In genomic region chr16:646679-647172, GRCh38 we compare ENCODE assay signal across 15 cellular contexts. TPM values are rescaled to one million over a fixed set of nuclear protein-coding genes. Genes with fewer than 3 reads are reported as not detected.
DNase-seq lines count a peak whose midpoint lies in the region; ATAC-seq and TF ChIP-seq lines count a peak whose summit lies in the region.
"Had no signal": no experiment of that assay in that cellular context is flagged by ENCODE, and none has a peak within 500 bp of the region (broad histone marks: within the 10 kb centered on the region; RNA-seq: fewer than 3 reads in every experiment).

No MANE protein-coding gene starts in this region.

- H4K20me1 ChIP-seq in DND-41 (ENCODE audit: insufficient read depth, low read length) (0 out of 2 replicates have a peak, but pooled peaks cover 3% of the 10 kb centered on the region), OCI-LY1 (ENCODE audit: insufficient read depth, low read length) (no peaks in the 10 kb centered on the region)

- H3K4me1 ChIP-seq in DND-41 (ENCODE audit: insufficient read depth, low read length) = peaks cover 44% of the 10 kb centered on the region
- peaks cover 53% of the 10 kb centered on the region for H3K4me1 ChIP-seq in OCI-LY1 (ENCODE audit: insufficient read depth, low read length, severe bottlenecking)
- peaks cover 61 to 67% of the 10 kb centered on the region in 2 donors for H3K4me1 ChIP-seq in duodenal mucosa (ENCODE audit: control insufficient read depth in 1 of 2, insufficient read depth in 2 of 2, low read length in 2 of 2)
- H3K4me1 ChIP-seq in skeletal muscle tissue (ENCODE audit: control insufficient read depth in 3 of 3, insufficient read depth in 3 of 3, low read length in 3 of 3) = peaks cover 49 to 63% (median 62%) of the 10 kb centered on the region in 3 donors

- no peak for TF ChIP-seq CTCF in DND-41 (IDR thresholded peaks at IDR 0.05; ENCODE audit: borderline replicate concordance, extremely low read depth, low read length, poor library complexity, severe bottlenecking)
- no peak for TF ChIP-seq CTCF in OCI-LY1 (IDR thresholded peaks at IDR 0.05; ENCODE audit: low read length)

- no peak overlapping the region for H3K4me3 ChIP-seq in DND-41 (ENCODE audit: low read depth in 1 of 2, low read length in 2 of 2)
- H3K4me3 ChIP-seq in OCI-LY1 (ENCODE audit: low read depth, low read length, poor library complexity, severe bottlenecking) = no peak overlapping the region
- H3K4me3 ChIP-seq in duodenal mucosa (ENCODE audit: low read depth in 1 of 2, low read length in 2 of 2) = peak overlapping the region in 1 of 2 donors; percentile 11
- peak overlapping the region in 1 of 3 donors; percentile 61 for H3K4me3 ChIP-seq in skeletal muscle tissue (ENCODE audit: low read length in 3 of 3)
- H3K4me3 ChIP-seq: esophagus squamous epithelium, ovary had no signal

- H2AFZ ChIP-seq in DND-41 (ENCODE audit: low read depth, low read length) = no peak overlapping the region
- no peak overlapping the region for H2AFZ ChIP-seq in OCI-LY1 (ENCODE audit: low read length)

- POLR2A ChIA-PET in activated CD4-positive, alpha-beta memory T cell treated with anti-CD3 and anti-CD28 coated beads, Interleukin-2, amount 10 ng/mL, durations not matched to agents 7 days and 5 days (lab: Charles Lee) = no interaction called here

- no peaks in the 10 kb centered on the region for H3K9me2 ChIP-seq in OCI-LY1 (ENCODE audit: low read depth, low read length)

- H3K27ac ChIP-seq in DND-41 (ENCODE audit: low read length) (no peak overlapping the region), OCI-LY1 (ENCODE audit: low read depth, low read length, poor library complexity, severe bottlenecking) (no peak overlapping the region), duodenal mucosa (ENCODE audit: low read depth, low read length) (peak overlapping the region; percentile 77), skeletal muscle tissue (ENCODE audit: low read depth, low read length) (peak overlapping the region; percentile 56)

- no peak for ATAC-seq in DND-41 (ENCODE audit: insufficient read depth, low read depth)

- peaks cover 40% of the 10 kb centered on the region for H3K79me2 ChIP-seq in DND-41 (ENCODE audit: insufficient read depth, low read length)
- H3K79me2 ChIP-seq in OCI-LY1 (ENCODE audit: insufficient read depth, low read length) = no peaks in the 10 kb centered on the region

- H3K36me3 ChIP-seq in DND-41 (ENCODE audit: insufficient read depth, low read length) (peaks cover 14% of the 10 kb centered on the region), OCI-LY1 (ENCODE audit: insufficient read depth, low read length) (peaks cover 12% of the 10 kb centered on the region; the same call in 1 of the 2 replicates), duodenal mucosa (ENCODE audit: control insufficient read depth in 1 of 2, insufficient read depth in 2 of 2, low read length in 2 of 2) (no peaks in the 10 kb centered on the region), skeletal muscle tissue (ENCODE audit: control insufficient read depth in 3 of 3, insufficient read depth in 3 of 3, low read length in 3 of 3) (peaks cover 0 to 9% (median 2%) of the 10 kb centered on the region in 3 donors)
- H3K36me3 ChIP-seq: ovary had no signal

- CTCF ChIA-PET in activated CD4-positive, alpha-beta memory T cell treated with anti-CD3 and anti-CD28 coated beads, Interleukin-2, amount 10 ng/mL, durations not matched to agents 7 days and 5 days (lab: Charles Lee) = no interaction called here

- no peaks in the 10 kb centered on the region for H3K9me3 Mint-ChIP-seq in activated CD4-positive, alpha-beta memory T cell treated with anti-CD3 and anti-CD28 coated beads, Interleukin-2, amount 10 ng/mL, durations not matched to agents 7 days and 5 days

- DNase-seq in DND-41 (no peak), cerebellar nuclear complex (lab: John Stamatoyannopoulos, UW) (no peak), activated T-cell treated with anti-CD3 and anti-CD28 coated beads for 4 hours (no peak)
- DNase-seq in activated CD4-positive, alpha-beta memory T cell treated with anti-CD3 and anti-CD28 coated beads, Interleukin-2, amount 10 ng/mL, durations not matched to agents 7 days and 5 days = no peak
- DNase-seq: activated gamma-delta T cell treated with Interleukin-2 at 50 U/mL for 16 hours, dorsolateral prefrontal cortex, esophagus squamous epithelium, kidney glomerular epithelial cell, NCI-H1930, NCI-H524, ovary, SW 1271 had no signal

- H3K4me3 Mint-ChIP-seq in activated CD4-positive, alpha-beta memory T cell treated with anti-CD3 and anti-CD28 coated beads, Interleukin-2, amount 10 ng/mL, durations not matched to agents 7 days and 5 days = no peak overlapping the region

- H3K27me3 ChIP-seq in DND-41 (ENCODE audit: insufficient read depth, low read length, poor library complexity) (no peaks in the 10 kb centered on the region), OCI-LY1 (ENCODE audit: insufficient read depth, low read length) (no peaks in the 10 kb centered on the region), duodenal mucosa (ENCODE audit: control insufficient read depth in 1 of 2, insufficient read depth in 2 of 2, low read length in 2 of 2) (no peaks in the 10 kb centered on the region), skeletal muscle tissue (ENCODE audit: control insufficient read depth in 3 of 3, insufficient read depth in 3 of 3, low read length in 3 of 3) (no peaks in the 10 kb centered on the region)
- H3K27me3 ChIP-seq: dorsolateral prefrontal cortex, esophagus squamous epithelium, ovary had no signal

- H3K27ac Mint-ChIP-seq in activated CD4-positive, alpha-beta memory T cell treated with anti-CD3 and anti-CD28 coated beads, Interleukin-2, amount 10 ng/mL, durations not matched to agents 7 days and 5 days = no peak overlapping the region

- H3K9ac ChIP-seq in DND-41 (ENCODE audit: low read depth, low read length) (no peak overlapping the region), OCI-LY1 (ENCODE audit: low read length) (no peak overlapping the region), duodenal mucosa (ENCODE audit: low read depth in 1 of 2, low read length in 2 of 2) (peak overlapping the region in 1 of 2 donors; percentile 59), skeletal muscle tissue (ENCODE audit: low read depth in 1 of 3, low read length in 3 of 3) (peak overlapping the region; percentile 32 to 88 (median 43))

- H3K4me2 ChIP-seq in DND-41 (ENCODE audit: insufficient read depth, low read length) = peak overlapping the region; percentile 92; the same call in 1 of the 2 replicates
- H3K4me2 ChIP-seq in OCI-LY1 (ENCODE audit: low read length) = peak overlapping the region; percentile 20; the same call in 1 of the 2 replicates

- peaks cover 33% of the 10 kb centered on the region for H3K4me1 Mint-ChIP-seq in activated CD4-positive, alpha-beta memory T cell treated with anti-CD3 and anti-CD28 coated beads, Interleukin-2, amount 10 ng/mL, durations not matched to agents 7 days and 5 days

- no peaks in the 10 kb centered on the region for H3K9me3 ChIP-seq in DND-41 (ENCODE audit: insufficient read depth, low read length, severe bottlenecking)
- no peaks in the 10 kb centered on the region for H3K9me3 ChIP-seq in OCI-LY1 (ENCODE audit: low read length)
- H3K9me3 ChIP-seq in duodenal mucosa (ENCODE audit: control insufficient read depth in 1 of 2, low read length in 2 of 2) = no peaks in the 10 kb centered on the region
- H3K9me3 ChIP-seq in skeletal muscle tissue (ENCODE audit: control insufficient read depth in 3 of 3, low read length in 3 of 3) = no peaks in the 10 kb centered on the region
- H3K9me3 ChIP-seq: esophagus squamous epithelium, ovary had no signal

- H3K27me3 Mint-ChIP-seq in activated CD4-positive, alpha-beta memory T cell treated with anti-CD3 and anti-CD28 coated beads, Interleukin-2, amount 10 ng/mL, durations not matched to agents 7 days and 5 days = no peaks in the 10 kb centered on the region

- no peaks in the 10 kb centered on the region for H3F3A ChIP-seq in OCI-LY1 (ENCODE audit: insufficient read depth, low read length)

- H3K36me3 Mint-ChIP-seq in activated CD4-positive, alpha-beta memory T cell treated with anti-CD3 and anti-CD28 coated beads, Interleukin-2, amount 10 ng/mL, durations not matched to agents 7 days and 5 days (ENCODE audit: low read depth) = no peaks in the 10 kb centered on the region

RNA-seq across cellular contexts. Expression of gene WDR90, which starts 2.4 kb away (rescaled TPM):
- 6.3 TPM for total RNA-seq in skeletal muscle tissue
- 10 to 100 TPM; 58.0 to 58.4 TPM for total RNA-seq in activated CD4-positive, alpha-beta memory T cell treated with anti-CD3 and anti-CD28 coated beads, Interleukin-2, amount 10 ng/mL, durations not matched to agents 7 days and 5 days

RNA-seq across cellular contexts. Expression of gene MCRIP2, which starts 5.1 kb away (rescaled TPM):
- total RNA-seq in skeletal muscle tissue = 20.4 TPM
- 10 to 100 TPM; 20.3 to 22.8 TPM for total RNA-seq in activated CD4-positive, alpha-beta memory T cell treated with anti-CD3 and anti-CD28 coated beads, Interleukin-2, amount 10 ng/mL, durations not matched to agents 7 days and 5 days

RNA-seq across cellular contexts. Expression of gene METTL26, which starts 10.6 kb away (rescaled TPM):
- 32.4 TPM for total RNA-seq in skeletal muscle tissue
- total RNA-seq in activated CD4-positive, alpha-beta memory T cell treated with anti-CD3 and anti-CD28 coated beads, Interleukin-2, amount 10 ng/mL, durations not matched to agents 7 days and 5 days = 10 to 100 TPM; 66.6 to 67.5 TPM

RNA-seq across cellular contexts. Expression of gene WFIKKN1, which starts 15.9 kb away (rescaled TPM):
- 0.52 TPM for total RNA-seq in skeletal muscle tissue
- total RNA-seq in activated CD4-positive, alpha-beta memory T cell treated with anti-CD3 and anti-CD28 coated beads, Interleukin-2, amount 10 ng/mL, durations not matched to agents 7 days and 5 days = under 1 TPM; 0.10 to 0.13 TPM

RNA-seq across cellular contexts. Expression of gene RHOT2, which starts 21.2 kb away (rescaled TPM):
- total RNA-seq in skeletal muscle tissue = 14.1 TPM
- total RNA-seq in activated CD4-positive, alpha-beta memory T cell treated with anti-CD3 and anti-CD28 coated beads, Interleukin-2, amount 10 ng/mL, durations not matched to agents 7 days and 5 days = 100 to 1,000 TPM; 140 to 141 TPM

Comparison
In these comparisons a context has a peak if more than half of its experiments do, and no peak if none do; other contexts are left out.
1. H3K27ac ChIP-seq: peak in duodenal mucosa (single experiment) and skeletal muscle tissue (single experiment); none in DND-41 (single experiment) and OCI-LY1 (single experiment).
2. H3K9ac ChIP-seq: peak in skeletal muscle tissue (3 of 3); none in DND-41 (single experiment) and OCI-LY1 (single experiment).